ENCODE assay signal across 1 cellular context in the genomic region with DNA sequence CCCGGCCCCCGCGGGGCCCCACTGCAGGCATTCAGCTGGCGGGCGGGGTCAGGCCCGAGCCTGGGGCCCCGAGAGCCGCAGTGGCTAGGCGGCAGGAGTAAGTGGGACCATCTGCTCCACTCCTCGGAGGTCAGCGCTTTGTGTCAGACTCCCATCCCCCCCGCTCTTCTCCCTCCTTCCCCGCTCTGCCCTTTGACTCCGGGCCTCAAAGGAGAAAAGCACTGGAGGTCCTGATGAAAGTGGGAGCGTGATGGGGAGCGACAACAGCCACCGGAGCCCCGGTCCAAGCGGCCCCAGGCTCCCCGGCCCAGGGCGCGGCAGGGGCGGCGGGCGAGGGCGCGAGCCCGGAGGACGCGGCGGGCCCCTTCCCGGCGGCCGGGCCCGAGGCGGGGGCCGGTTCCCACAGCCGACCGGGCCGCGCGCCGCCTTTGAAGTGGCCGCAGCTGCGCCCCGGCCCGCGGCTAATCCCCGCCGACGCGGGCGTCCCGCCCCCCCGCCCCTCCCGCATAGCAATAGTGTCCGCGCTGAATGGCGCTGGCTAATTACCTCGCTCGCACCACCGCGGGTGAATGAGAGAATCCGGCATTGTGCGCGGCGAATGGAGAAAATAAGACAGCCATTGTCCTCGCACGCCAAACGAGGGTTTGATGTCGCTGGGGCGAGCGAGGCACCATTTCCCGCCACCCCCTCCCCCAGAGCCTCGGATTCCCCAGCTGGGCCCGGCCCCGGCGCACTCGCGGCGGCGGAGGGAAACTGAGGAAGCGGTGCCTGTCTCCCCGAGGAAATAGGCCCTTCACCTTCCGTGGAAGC.
TF ChIP-seq lines count a peak whose summit lies in the region.

No MANE protein-coding gene starts in this region.

TF ChIP-seq in endothelial cell of umbilical vein, 7 proteins besides CTCF, POLR2A, EP300 and RAD21:
- no peak for TF ChIP-seq MYC (IDR thresholded peaks at IDR 0.05; ENCODE audit: low read depth, low read length)
- no peak for TF ChIP-seq POLR2AphosphoS5 (IDR thresholded peaks at IDR 0.05; ENCODE audit: insufficient read depth, low read depth, low read length)
- no peak for TF ChIP-seq EZH2 (IDR thresholded peaks at IDR 0.05; ENCODE audit: borderline replicate concordance, low read depth, low read length, severe bottlenecking)
- TF ChIP-seq GATA2 (IDR thresholded peaks at IDR 0.05; ENCODE audit: insufficient read depth, insufficient read length, low read depth, low read length): no peak
- TF ChIP-seq MAX (IDR thresholded peaks at IDR 0.05; ENCODE audit: insufficient read depth, insufficient read length): no peak
- TF ChIP-seq FOS (IDR thresholded peaks at IDR 0.05; ENCODE audit: borderline replicate concordance, insufficient read depth, low read length): no peak
- no peak for TF ChIP-seq JUN (IDR thresholded peaks at IDR 0.05; ENCODE audit: borderline replicate concordance, insufficient read depth, insufficient read length, low read depth)
TF ChIP-seq in endothelial cell of umbilical vein: peak in this region for 0.
